ENCODE assay signal across 1 cellular context in the genomic region with DNA sequence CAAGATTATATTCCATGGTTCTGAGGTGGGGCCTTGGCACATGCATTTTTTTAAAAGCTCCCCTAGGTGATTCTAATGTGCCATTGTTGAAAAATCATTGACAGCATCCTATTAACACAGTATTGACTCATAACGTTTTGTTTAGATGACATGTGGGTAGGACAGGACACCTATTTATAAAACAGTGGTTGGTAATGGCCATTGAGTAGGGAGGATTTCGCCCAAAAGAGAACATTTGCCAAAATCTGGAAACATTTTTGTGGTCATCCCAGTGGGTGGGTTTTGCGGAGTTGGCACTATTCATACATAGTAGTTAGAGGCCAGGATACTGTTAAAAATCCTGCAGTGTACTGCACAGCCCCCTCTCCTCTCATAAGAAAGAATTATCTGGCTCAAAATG.
A peak's percentile ranks its signal among the peaks of the same experiment; 100 is the strongest.
TF ChIP-seq lines count a peak whose summit lies in the region.

No MANE protein-coding gene starts in this region.

TF ChIP-seq in IMR-90, 13 proteins besides CTCF, POLR2A, EP300 and RAD21:
- no peak for TF ChIP-seq NFE2L2 (IDR thresholded peaks at IDR 0.05; ENCODE audit: low read depth, low read length)
- peak; percentile 33 for TF ChIP-seq MAFK (IDR thresholded peaks at IDR 0.05; ENCODE audit: low read depth, low read length)
- TF ChIP-seq CEBPB (IDR thresholded peaks at IDR 0.05; ENCODE audit: low read depth, low read length), result no peak
